In the genomic region with DNA sequence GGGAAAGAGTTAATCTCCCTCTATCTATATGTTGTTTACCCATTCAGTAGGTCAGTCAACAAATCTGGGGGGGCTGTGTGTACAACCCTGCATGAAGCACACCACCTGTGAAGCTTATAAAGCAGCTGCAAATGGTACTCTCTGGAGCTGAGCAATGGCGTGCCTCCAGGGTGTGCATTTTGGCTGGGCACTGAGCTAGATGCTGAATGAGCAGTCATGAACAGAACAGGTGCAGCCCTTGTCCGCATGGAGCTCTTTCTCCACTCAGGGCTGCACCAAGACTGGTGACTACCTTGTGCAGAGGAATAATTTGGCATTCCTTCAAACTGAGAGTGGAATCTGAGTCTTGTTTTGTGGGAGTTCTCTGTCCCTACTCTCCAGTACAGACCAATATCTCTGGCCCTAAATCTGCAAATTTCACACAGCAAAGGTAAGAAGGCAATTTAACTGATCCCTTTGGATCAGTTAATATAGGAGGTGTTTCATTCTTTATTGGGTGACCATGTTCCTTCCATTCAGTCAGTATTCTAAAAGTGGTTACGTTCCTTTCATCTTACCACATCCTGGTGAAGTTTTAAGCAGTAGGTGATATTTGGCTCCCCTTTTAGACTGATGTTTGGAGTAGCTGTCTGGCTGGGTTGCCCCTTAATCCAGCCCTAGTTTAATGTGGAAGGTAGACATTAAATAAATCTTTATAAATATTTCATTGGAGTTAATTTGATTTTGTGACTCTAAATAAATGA, we compare ENCODE assay signal across 32 cellular contexts.
DNase-seq lines count a peak whose midpoint lies in the region; ATAC-seq, FAIRE-seq and TF ChIP-seq lines count a peak whose summit lies in the region.
"Had no signal": no experiment of that assay in that cellular context is flagged by ENCODE, and none has a peak within 500 bp of the region (broad histone marks: within the 10 kb centered on the region; RNA-seq: fewer than 3 reads in every experiment).

No MANE protein-coding gene starts in this region.

- TF ChIP-seq POLR2A in K562 (conservative IDR thresholded peaks at IDR 0.05) = no peak

- H3K79me2 ChIP-seq in Loucy (ENCODE audit: insufficient read depth, low read length) = no peaks in the 10 kb centered on the region
- H3K79me2 ChIP-seq in K562 (ENCODE audit: control insufficient read depth, insufficient read depth, low read length) = no peaks in the 10 kb centered on the region

- no peak overlapping the region for H3K27ac Mint-ChIP-seq in activated CD4-positive, alpha-beta T cell treated with anti-CD3 and anti-CD28 coated beads for 36 hours
- peak overlapping the region in 1 of 2 donors; percentile 47 for H3K27ac Mint-ChIP-seq in natural killer cell treated with Interleukin-12 subunit alpha and Interleukin-12 subunit beta and Interleukin-15 and Interleukin-18, amount 100 ng/mL, for 72 hours
- H3K27ac Mint-ChIP-seq: activated naive CD4-positive, alpha-beta T cell treated with anti-CD3 and anti-CD28 coated beads, Interleukin-2, amount 50 U/mL, for 24 hours; endodermal cell had no signal

- H3K9me2 ChIP-seq in Loucy (replicated peaks; ENCODE audit: low read depth, low read length) = no peaks in the 10 kb centered on the region

- no peak for TF ChIP-seq EP300 in K562 (IDR thresholded peaks at IDR 0.05; ENCODE audit: low read length)

- POLR2A ChIA-PET in activated CD4-positive, alpha-beta T cell treated with anti-CD3 and anti-CD28 coated beads for 36 hours (lab: Charles Lee) = no interaction called here
- POLR2A ChIA-PET in K562 (lab: Yijun Ruan, JAX) = interaction anchor here (0.6 kb wide), 1 partner anchor 220 kb away, joined by 3 read pairs; no protein-coding TSS in a partner anchor

- no peaks in the 10 kb centered on the region for H3K9me3 Mint-ChIP-seq in activated CD4-positive, alpha-beta T cell treated with anti-CD3 and anti-CD28 coated beads for 36 hours (ENCODE audit: low read depth)
- peaks cover 7% of the 10 kb centered on the region for H3K9me3 Mint-ChIP-seq in natural killer cell treated with Interleukin-12 subunit alpha and Interleukin-12 subunit beta and Interleukin-15 and Interleukin-18, amount 100 ng/mL, for 72 hours
- H3K9me3 Mint-ChIP-seq: activated naive CD4-positive, alpha-beta T cell treated with anti-CD3 and anti-CD28 coated beads, Interleukin-2, amount 50 U/mL, for 24 hours; endodermal cell had no signal

- no TSS peak for BruUV-seq in K562 (replicated peaks; lab: Mats Ljungman, UMichigan)

- DNase-seq in activated CD4-positive, alpha-beta T cell treated with anti-CD3 and anti-CD28 coated beads for 36 hours = no peak
- DNase-seq in activated CD4-positive, alpha-beta T cell treated with anti-CD3 and anti-CD28 coated beads for 4 hours = no peak
- no peak for DNase-seq in K562 (ENCODE audit: extremely low read depth in 1 of 4, low spot score in 3 of 4)
- DNase-seq in natural killer cell treated with Interleukin-12 subunit alpha and Interleukin-12 subunit beta and Interleukin-15 and Interleukin-18, amount 100 ng/mL, for 72 hours (ENCODE audit: low spot score) = no peak
- DNase-seq in NCI-H2029 (lab: John Stamatoyannopoulos, UW) = no peak
- no peak for DNase-seq in NOMO-1 treated with dmso at 0.1 percent for 144 hours (lab: John Stamatoyannopoulos, UW; ENCODE audit: unreplicated experiment)
- DNase-seq: activated T-cell treated with anti-CD3 and anti-CD28 coated beads, Interleukin-2, amount 50 U/mL, for 48 hours; DMS53; endodermal cell; foreskin keratinocyte; GDM1; heart right ventricle; mammary epithelial cell; NCI-H1436; NCI-H748 treated with DMSO at 0.1 percent for 48 hours; stimulated activated naive CD4-positive, alpha-beta T cell treated with Interleukin-2 at 50 U/mL for 16 hours; T-helper 1 cell had no signal

- in situ Hi-C loops in K562 (cut with MboI) = no loop called here

- peaks cover 2% of the 10 kb centered on the region for H3K27me3 Mint-ChIP-seq in activated CD4-positive, alpha-beta T cell treated with anti-CD3 and anti-CD28 coated beads for 36 hours
- H3K27me3 Mint-ChIP-seq in natural killer cell treated with Interleukin-12 subunit alpha and Interleukin-12 subunit beta and Interleukin-15 and Interleukin-18, amount 100 ng/mL, for 72 hours = peaks cover 0 to 2% of the 10 kb centered on the region in 2 donors

- no peaks in the 10 kb centered on the region for H4K20me1 ChIP-seq in Loucy (ENCODE audit: insufficient read depth, low read length, poor library complexity, severe bottlenecking)
- H4K20me1 ChIP-seq in K562 (replicated peaks; ENCODE audit: control insufficient read depth, insufficient read depth, low read length) = no peaks in the 10 kb centered on the region

- no peaks in the 10 kb centered on the region for H3K36me3 Mint-ChIP-seq in activated CD4-positive, alpha-beta T cell treated with anti-CD3 and anti-CD28 coated beads for 36 hours (ENCODE audit: low read depth)
- H3K36me3 Mint-ChIP-seq in natural killer cell treated with Interleukin-12 subunit alpha and Interleukin-12 subunit beta and Interleukin-15 and Interleukin-18, amount 100 ng/mL, for 72 hours = no peaks in the 10 kb centered on the region
- H3K36me3 Mint-ChIP-seq: activated naive CD4-positive, alpha-beta T cell treated with anti-CD3 and anti-CD28 coated beads, Interleukin-2, amount 50 U/mL, for 24 hours; CD14-positive monocyte had no signal

- peak overlapping the region; percentile 82 for H2AFZ ChIP-seq in Loucy (ENCODE audit: low read length)
- no peak overlapping the region for H2AFZ ChIP-seq in K562 (ENCODE audit: low read depth, low read length)

- H3K9me3 ChIP-seq in Loucy (ENCODE audit: insufficient read depth, low read depth, low read length) (no peaks in the 10 kb centered on the region), K562 (replicated peaks; ENCODE audit: control insufficient read depth, insufficient read depth, low read depth, low read length) (no peaks in the 10 kb centered on the region)
- H3K9me3 ChIP-seq: esophagus muscularis mucosa, HAP-1, heart right ventricle, neutrophil, SJSA1, thoracic aorta had no signal

- H3K9me1 ChIP-seq in K562 (ENCODE audit: control insufficient read depth, insufficient read depth, low read length) = no peaks in the 10 kb centered on the region

- H3K4me3 Mint-ChIP-seq in activated CD4-positive, alpha-beta T cell treated with anti-CD3 and anti-CD28 coated beads for 36 hours = no peak overlapping the region
- H3K4me3 Mint-ChIP-seq in natural killer cell treated with Interleukin-12 subunit alpha and Interleukin-12 subunit beta and Interleukin-15 and Interleukin-18, amount 100 ng/mL, for 72 hours = peak overlapping the region; percentile 61
- H3K4me3 Mint-ChIP-seq: CD14-positive monocyte, endodermal cell had no signal

- peaks cover 13% of the 10 kb centered on the region for H3K4me1 ChIP-seq in Loucy (ENCODE audit: insufficient read depth, low read length, poor library complexity, severe bottlenecking)
- no peaks in the 10 kb centered on the region for H3K4me1 ChIP-seq in K562 (replicated peaks in 1 of 2; ENCODE audit: control insufficient read depth in 2 of 2, insufficient read depth in 2 of 2, low read length in 2 of 2)
- H3K4me1 ChIP-seq: esophagus muscularis mucosa, foreskin keratinocyte, HAP-1, heart right ventricle had no signal

- peak overlapping the region; percentile 48 for H3K9ac ChIP-seq in Loucy (ENCODE audit: low read depth, low read length, poor library complexity, severe bottlenecking)
- H3K9ac ChIP-seq in K562 (ENCODE audit: insufficient read depth in 1 of 2, low read depth in 2 of 2, low read length in 2 of 2) = no peak overlapping the region
- H3K9ac ChIP-seq: KMS-11 had no signal

- TF ChIP-seq CTCF in Loucy (conservative IDR thresholded peaks at IDR 0.05; ENCODE audit: low read length) (no peak), K562 (IDR thresholded peaks at IDR 0.05 in 2 of 3, conservative IDR thresholded peaks at IDR 0.05 in 1 of 3; ENCODE audit: insufficient read depth in 2 of 3, low read depth in 1 of 3, low read length in 3 of 3) (no peak)

- intact Hi-C loops in activated CD4-positive, alpha-beta T cell treated with anti-CD3 and anti-CD28 coated beads for 36 hours (cut with DNase I, micrococcal nuclease) = no loop called here
- intact Hi-C loops in K562 (cut with micrococcal nuclease) = no loop called here

- CTCF ChIA-PET in activated CD4-positive, alpha-beta T cell treated with anti-CD3 and anti-CD28 coated beads for 36 hours (lab: Charles Lee) = interaction anchor here (0.6 to 1.1 kb wide), 2 partner anchors 9 to 12 kb away, joined by 3 to 5 read pairs; no protein-coding TSS in a partner anchor
- CTCF ChIA-PET in K562 (lab: Yijun Ruan, JAX; ENCODE audit: low intra/inter-chr PET ratio) = no interaction called here

- ATAC-seq in activated CD4-positive, alpha-beta T cell treated with anti-CD3 and anti-CD28 coated beads for 36 hours = peak; percentile 47
- ATAC-seq in K562 = peak; percentile 28; the same call in 1 of the 3 replicates
- peak in 1 of 2 donors; percentile 48 for ATAC-seq in natural killer cell treated with Interleukin-12 subunit alpha and Interleukin-12 subunit beta and Interleukin-15 and Interleukin-18, amount 100 ng/mL, for 72 hours
- ATAC-seq in GM21447 (IDR thresholded peaks at IDR 0.05; ENCODE audit: unreplicated experiment) = no peak
- ATAC-seq: foreskin keratinocyte, heart right ventricle, sciatic nerve had no signal

- 2% methylated on average over 3 of the region's 3 CpGs for WGBS in K562 (ENCODE audit: insufficient coverage, low coverage, missing lambda C conversion rate)

- TF ChIP-seq RAD21 in K562 (CRISPR knock-in tag; conservative IDR thresholded peaks at IDR 0.05 in 1 of 2, IDR thresholded peaks at IDR 0.05 in 1 of 2) = no peak

- no peak overlapping the region for H3K27ac ChIP-seq in K562 (ENCODE audit: extremely low read depth, low read depth, low read length)
- H3K27ac ChIP-seq: 22Rv1, esophagus muscularis mucosa, foreskin keratinocyte, heart right ventricle, KMS-11, neutrophil, SJSA1, thoracic aorta had no signal

- H3K4me3 ChIP-seq in Loucy (ENCODE audit: low read length, poor library complexity, severe bottlenecking) (peak overlapping the region; percentile 58), K562 (no peak overlapping the region)
- H3K4me3 ChIP-seq: esophagus muscularis mucosa, HAP-1, heart right ventricle, SJSA1, thoracic aorta had no signal

- H3K36me3 ChIP-seq in Loucy (ENCODE audit: insufficient read depth, low read length) (no peaks in the 10 kb centered on the region), K562 (ENCODE audit: control insufficient read depth, insufficient read depth, low read length) (no peaks in the 10 kb centered on the region)
- H3K36me3 ChIP-seq: esophagus muscularis mucosa, HAP-1, heart right ventricle, neutrophil, SJSA1, thoracic aorta had no signal

- H3K27me3 ChIP-seq in Loucy (ENCODE audit: insufficient read depth, low read length, poor library complexity, severe bottlenecking) = no peaks in the 10 kb centered on the region
- 0 out of 5 replicates have a peak, but pooled peaks cover 0 to 3% of the 10 kb centered on the region in 2 experiments for H3K27me3 ChIP-seq in K562 (ENCODE audit: control insufficient read depth in 2 of 2, insufficient read depth in 2 of 2, low read length in 2 of 2)
- H3K27me3 ChIP-seq: esophagus muscularis mucosa, foreskin keratinocyte, heart right ventricle, neutrophil, SJSA1 had no signal

- H3K4me1 Mint-ChIP-seq in activated CD4-positive, alpha-beta T cell treated with anti-CD3 and anti-CD28 coated beads for 36 hours = peaks cover 19% of the 10 kb centered on the region
- peaks cover 16 to 18% of the 10 kb centered on the region in 2 donors for H3K4me1 Mint-ChIP-seq in natural killer cell treated with Interleukin-12 subunit alpha and Interleukin-12 subunit beta and Interleukin-15 and Interleukin-18, amount 100 ng/mL, for 72 hours (ENCODE audit: low read depth in 2 of 2)
- H3K4me1 Mint-ChIP-seq: CD14-positive monocyte had no signal

- FAIRE-seq in K562 (lab: Jason Lieb, UNC) = no peak
- FAIRE-seq: astrocyte, TTC549, urothelium cell line had no signal

- peak overlapping the region; percentile 73 for H3K4me2 ChIP-seq in Loucy (ENCODE audit: low read depth, low read length, poor library complexity, severe bottlenecking)
- no peak overlapping the region for H3K4me2 ChIP-seq in K562 (ENCODE audit: insufficient read depth, low read length)
- H3K4me2 ChIP-seq: KMS-11 had no signal

- H3F3A ChIP-seq in Loucy (ENCODE audit: low read depth) = no peaks in the 10 kb centered on the region
